In the genomic region with DNA sequence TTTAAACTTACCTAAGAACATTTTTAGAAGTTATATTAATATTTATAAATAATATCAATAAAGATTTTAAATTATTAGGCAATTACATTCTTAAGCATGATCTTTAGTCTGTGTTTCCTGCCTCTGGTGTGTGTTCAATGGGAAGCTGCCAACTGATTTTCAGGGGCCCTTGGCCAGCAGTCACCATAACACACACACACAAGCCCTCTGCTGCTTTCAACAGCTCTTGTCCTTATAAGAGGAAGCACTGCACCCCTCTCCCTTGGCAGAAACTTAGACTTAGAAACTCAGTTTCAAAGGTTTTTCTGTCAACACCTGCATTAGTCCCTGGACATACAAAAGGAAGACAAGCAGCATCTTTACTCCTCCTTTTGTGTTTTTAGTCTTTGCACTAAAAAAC, we compare ENCODE assay signal across 2 cellular contexts.
TF ChIP-seq lines count a peak whose summit lies in the region.

No MANE protein-coding gene starts in this region.

TF ChIP-seq in HepG2, 621 proteins besides CTCF, POLR2A, EP300 and RAD21:
- TF ChIP-seq ZNF674 (CRISPR knock-in tag; IDR thresholded peaks at IDR 0.05; ENCODE audit: low read depth) (no peak), RARG (CRISPR knock-in tag; IDR thresholded peaks at IDR 0.05; ENCODE audit: low read depth) (no peak), RARA (CRISPR knock-in tag; IDR thresholded peaks at IDR 0.05) (no peak), ZNF432 (CRISPR knock-in tag; IDR thresholded peaks at IDR 0.05; ENCODE audit: borderline replicate concordance) (no peak), FOXO1 (CRISPR knock-in tag; IDR thresholded peaks at IDR 0.05) (no peak), ZBTB7B (CRISPR knock-in tag; IDR thresholded peaks at IDR 0.05) (no peak), ZNF614 (CRISPR knock-in tag; IDR thresholded peaks at IDR 0.05; ENCODE audit: borderline replicate concordance) (no peak)

TF ChIP-seq in GM12878, 131 proteins besides CTCF, POLR2A, EP300 and RAD21:
- no peak for TF ChIP-seq SPI1 (IDR thresholded peaks at IDR 0.05; ENCODE audit: borderline replicate concordance, insufficient read depth, low read depth, low read length)
- no peak for TF ChIP-seq NR2C1 (IDR thresholded peaks at IDR 0.05)
- TF ChIP-seq, protein P1, sequence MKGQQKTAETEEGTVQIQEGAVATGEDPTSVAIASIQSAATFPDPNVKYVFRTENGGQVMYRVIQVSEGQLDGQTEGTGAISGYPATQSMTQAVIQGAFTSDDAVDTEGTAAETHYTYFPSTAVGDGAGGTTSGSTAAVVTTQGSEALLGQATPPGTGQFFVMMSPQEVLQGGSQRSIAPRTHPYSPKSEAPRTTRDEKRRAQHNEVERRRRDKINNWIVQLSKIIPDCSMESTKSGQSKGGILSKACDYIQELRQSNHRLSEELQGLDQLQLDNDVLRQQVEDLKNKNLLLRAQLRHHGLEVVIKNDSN (IDR thresholded peaks at IDR 0.05; ENCODE audit: borderline replicate concordance, extremely low read length, insufficient read depth, low read depth, low read length): no peak
- no peak for TF ChIP-seq TCF12 (IDR thresholded peaks at IDR 0.05; ENCODE audit: low read depth, low read length)
- no peak for TF ChIP-seq GABPA (IDR thresholded peaks at IDR 0.05; ENCODE audit: low read depth)
- no peak for TF ChIP-seq ZNF217 (IDR thresholded peaks at IDR 0.05)
- TF ChIP-seq, protein P2, sequence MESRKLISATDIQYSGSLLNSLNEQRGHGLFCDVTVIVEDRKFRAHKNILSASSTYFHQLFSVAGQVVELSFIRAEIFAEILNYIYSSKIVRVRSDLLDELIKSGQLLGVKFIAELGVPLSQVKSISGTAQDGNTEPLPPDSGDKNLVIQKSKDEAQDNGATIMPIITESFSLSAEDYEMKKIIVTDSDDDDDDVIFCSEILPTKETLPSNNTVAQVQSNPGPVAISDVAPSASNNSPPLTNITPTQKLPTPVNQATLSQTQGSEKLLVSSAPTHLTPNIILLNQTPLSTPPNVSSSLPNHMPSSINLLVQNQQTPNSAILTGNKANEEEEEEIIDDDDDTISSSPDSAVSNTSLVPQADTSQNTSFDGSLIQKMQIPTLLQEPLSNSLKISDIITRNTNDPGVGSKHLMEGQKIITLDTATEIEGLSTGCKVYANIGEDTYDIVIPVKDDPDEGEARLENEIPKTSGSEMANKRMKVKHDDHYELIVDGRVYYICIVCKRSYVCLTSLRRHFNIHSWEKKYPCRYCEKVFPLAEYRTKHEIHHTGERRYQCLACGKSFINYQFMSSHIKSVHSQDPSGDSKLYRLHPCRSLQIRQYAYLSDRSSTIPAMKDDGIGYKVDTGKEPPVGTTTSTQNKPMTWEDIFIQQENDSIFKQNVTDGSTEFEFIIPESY (IDR thresholded peaks at IDR 0.05): no peak
- TF ChIP-seq, protein P3, sequence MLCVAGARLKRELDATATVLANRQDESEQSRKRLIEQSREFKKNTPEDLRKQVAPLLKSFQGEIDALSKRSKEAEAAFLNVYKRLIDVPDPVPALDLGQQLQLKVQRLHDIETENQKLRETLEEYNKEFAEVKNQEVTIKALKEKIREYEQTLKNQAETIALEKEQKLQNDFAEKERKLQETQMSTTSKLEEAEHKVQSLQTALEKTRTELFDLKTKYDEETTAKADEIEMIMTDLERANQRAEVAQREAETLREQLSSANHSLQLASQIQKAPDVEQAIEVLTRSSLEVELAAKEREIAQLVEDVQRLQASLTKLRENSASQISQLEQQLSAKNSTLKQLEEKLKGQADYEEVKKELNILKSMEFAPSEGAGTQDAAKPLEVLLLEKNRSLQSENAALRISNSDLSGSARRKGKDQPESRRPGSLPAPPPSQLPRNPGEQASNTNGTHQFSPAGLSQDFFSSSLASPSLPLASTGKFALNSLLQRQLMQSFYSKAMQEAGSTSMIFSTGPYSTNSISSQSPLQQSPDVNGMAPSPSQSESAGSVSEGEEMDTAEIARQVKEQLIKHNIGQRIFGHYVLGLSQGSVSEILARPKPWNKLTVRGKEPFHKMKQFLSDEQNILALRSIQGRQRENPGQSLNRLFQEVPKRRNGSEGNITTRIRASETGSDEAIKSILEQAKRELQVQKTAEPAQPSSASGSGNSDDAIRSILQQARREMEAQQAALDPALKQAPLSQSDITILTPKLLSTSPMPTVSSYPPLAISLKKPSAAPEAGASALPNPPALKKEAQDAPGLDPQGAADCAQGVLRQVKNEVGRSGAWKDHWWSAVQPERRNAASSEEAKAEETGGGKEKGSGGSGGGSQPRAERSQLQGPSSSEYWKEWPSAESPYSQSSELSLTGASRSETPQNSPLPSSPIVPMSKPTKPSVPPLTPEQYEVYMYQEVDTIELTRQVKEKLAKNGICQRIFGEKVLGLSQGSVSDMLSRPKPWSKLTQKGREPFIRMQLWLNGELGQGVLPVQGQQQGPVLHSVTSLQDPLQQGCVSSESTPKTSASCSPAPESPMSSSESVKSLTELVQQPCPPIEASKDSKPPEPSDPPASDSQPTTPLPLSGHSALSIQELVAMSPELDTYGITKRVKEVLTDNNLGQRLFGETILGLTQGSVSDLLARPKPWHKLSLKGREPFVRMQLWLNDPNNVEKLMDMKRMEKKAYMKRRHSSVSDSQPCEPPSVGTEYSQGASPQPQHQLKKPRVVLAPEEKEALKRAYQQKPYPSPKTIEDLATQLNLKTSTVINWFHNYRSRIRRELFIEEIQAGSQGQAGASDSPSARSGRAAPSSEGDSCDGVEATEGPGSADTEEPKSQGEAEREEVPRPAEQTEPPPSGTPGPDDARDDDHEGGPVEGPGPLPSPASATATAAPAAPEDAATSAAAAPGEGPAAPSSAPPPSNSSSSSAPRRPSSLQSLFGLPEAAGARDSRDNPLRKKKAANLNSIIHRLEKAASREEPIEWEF (IDR thresholded peaks at IDR 0.05; ENCODE audit: insufficient replicate concordance, low read depth, low read length): no peak
- no peak for TF ChIP-seq HDAC2 (IDR thresholded peaks at IDR 0.05)
- TF ChIP-seq, protein P4, sequence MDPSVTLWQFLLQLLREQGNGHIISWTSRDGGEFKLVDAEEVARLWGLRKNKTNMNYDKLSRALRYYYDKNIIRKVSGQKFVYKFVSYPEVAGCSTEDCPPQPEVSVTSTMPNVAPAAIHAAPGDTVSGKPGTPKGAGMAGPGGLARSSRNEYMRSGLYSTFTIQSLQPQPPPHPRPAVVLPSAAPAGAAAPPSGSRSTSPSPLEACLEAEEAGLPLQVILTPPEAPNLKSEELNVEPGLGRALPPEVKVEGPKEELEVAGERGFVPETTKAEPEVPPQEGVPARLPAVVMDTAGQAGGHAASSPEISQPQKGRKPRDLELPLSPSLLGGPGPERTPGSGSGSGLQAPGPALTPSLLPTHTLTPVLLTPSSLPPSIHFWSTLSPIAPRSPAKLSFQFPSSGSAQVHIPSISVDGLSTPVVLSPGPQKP (IDR thresholded peaks at IDR 0.05; ENCODE audit: low read depth, low read length): no peak
- no peak for TF ChIP-seq CBX5 (IDR thresholded peaks at IDR 0.05; ENCODE audit: low read depth)
- no peak for TF ChIP-seq SMAD1 (IDR thresholded peaks at IDR 0.05; ENCODE audit: low read depth, partially characterized antibody)
- no peak for TF ChIP-seq ZNF274 (IDR thresholded peaks at IDR 0.05; ENCODE audit: insufficient read depth, insufficient read length)
- TF ChIP-seq YBX1 (IDR thresholded peaks at IDR 0.05): no peak
- no peak for TF ChIP-seq BHLHE40 (IDR thresholded peaks at IDR 0.05; ENCODE audit: borderline replicate concordance in 1 of 2, low read depth in 2 of 2, low read length in 1 of 2)
- no peak for TF ChIP-seq NRF1 (conservative IDR thresholded peaks at IDR 0.05; ENCODE audit: low read depth, low read length)
- TF ChIP-seq LARP7 (IDR thresholded peaks at IDR 0.05): no peak
- TF ChIP-seq MTA2 (IDR thresholded peaks at IDR 0.05; ENCODE audit: low read depth): no peak
- TF ChIP-seq CREB1 (IDR thresholded peaks at IDR 0.05; ENCODE audit: low read depth): no peak
- no peak for TF ChIP-seq CBFB (IDR thresholded peaks at IDR 0.05; ENCODE audit: low read depth)
